ENCODE assay signal across 10 cellular contexts in genomic region chr20:24470031-24470781, GRCh38. TPM values are rescaled to one million over a fixed set of nuclear protein-coding genes. Genes with fewer than 3 reads are reported as not detected.
DNase-seq lines count a peak whose midpoint lies in the region; ATAC-seq and TF ChIP-seq lines count a peak whose summit lies in the region.
"Had no signal": no experiment of that assay in that cellular context is flagged by ENCODE, and none has a peak within 500 bp of the region (broad histone marks: within the 10 kb centered on the region; RNA-seq: fewer than 3 reads in every experiment).

No MANE protein-coding gene starts in this region.

- no peak overlapping the region for H2AFZ ChIP-seq in ACC112 (ENCODE audit: low read length, unreplicated experiment)
- no peak overlapping the region for H2AFZ ChIP-seq in fibroblast of lung (ENCODE audit: low read length)
- H2AFZ ChIP-seq in neural cell (ENCODE audit: low read depth, low read length), result no peak overlapping the region

- H3K4me2 ChIP-seq in fibroblast of lung (ENCODE audit: extremely low read depth, insufficient read depth, low read length), result no peak overlapping the region
- H3K4me2 ChIP-seq in neural cell (ENCODE audit: low read length), result peak overlapping the region; percentile 84

- TF ChIP-seq RAD21 in neural cell (conservative IDR thresholded peaks at IDR 0.05), result no peak

- no peaks in the 10 kb centered on the region for H3K36me3 ChIP-seq in ACC112 (ENCODE audit: insufficient read depth, low read length)
- H3K36me3 ChIP-seq in fibroblast of lung (ENCODE audit: control insufficient read depth, insufficient read depth, low read length), result no peaks in the 10 kb centered on the region
- H3K36me3 ChIP-seq in neural cell (ENCODE audit: insufficient read depth, low read length), result no peaks in the 10 kb centered on the region

- H3F3A ChIP-seq in neural cell (ENCODE audit: insufficient read depth, low read length, poor library complexity, severe bottlenecking), result no peaks in the 10 kb centered on the region

- peak; percentile 66 for DNase-seq in NCI-H345 (lab: John Stamatoyannopoulos, UW)
- DNase-seq in fibroblast of lung (ENCODE audit: low read depth in 2 of 2), result peak; percentile 14 to 22
- DNase-seq in activated CD4-positive, alpha-beta T cell treated with anti-CD3 and anti-CD28 coated beads for 48 hours, result no peak

- H3K27ac ChIP-seq in ACC112 (ENCODE audit: low read depth, low read length) (no peak overlapping the region), fibroblast of lung (ENCODE audit: insufficient read depth, low read length) (no peak overlapping the region), neural cell (ENCODE audit: low read length) (no peak overlapping the region)

- H3K9me3 ChIP-seq in fibroblast of lung (ENCODE audit: control insufficient read depth, insufficient read depth, low read depth, low read length) (no peaks in the 10 kb centered on the region), neural cell (ENCODE audit: low read length) (no peaks in the 10 kb centered on the region)

- H3K27me3 ChIP-seq in ACC112 (ENCODE audit: insufficient read depth, low read length) (peaks cover 87% of the 10 kb centered on the region), fibroblast of lung (ENCODE audit: control insufficient read depth, insufficient read depth, low read length) (peaks cover 32% of the 10 kb centered on the region), neural cell (ENCODE audit: insufficient read depth, low read depth, low read length) (peaks cover 50% of the 10 kb centered on the region)

- H3K4me3 ChIP-seq in ACC112 (ENCODE audit: low read depth, low read length), result peak overlapping the region; percentile 65
- H3K4me3 ChIP-seq in fibroblast of lung (replicated peaks in 1 of 4; ENCODE audit: control extremely low read depth in 1 of 4, insufficient read depth in 1 of 4, low read depth in 3 of 4, low read length in 4 of 4), result no peak overlapping the region
- peak overlapping the region; percentile 78 for H3K4me3 ChIP-seq in neural cell (ENCODE audit: low read length)

- H3K9ac ChIP-seq in fibroblast of lung (ENCODE audit: insufficient read depth, low read length), result no peak overlapping the region
- H3K9ac ChIP-seq in neural cell (ENCODE audit: low read length), result peak overlapping the region; percentile 38

- H3K79me2 ChIP-seq in ACC112 (ENCODE audit: control insufficient read depth, insufficient read depth, low read length, unreplicated experiment) (no peaks in the 10 kb centered on the region), fibroblast of lung (ENCODE audit: control insufficient read depth, insufficient read depth, low read length) (no peaks in the 10 kb centered on the region), neural cell (replicated peaks; ENCODE audit: insufficient read depth, low read length) (no peaks in the 10 kb centered on the region)

- no peaks in the 10 kb centered on the region for H3K4me1 ChIP-seq in ACC112 (ENCODE audit: control insufficient read depth, insufficient read depth, low read length, unreplicated experiment)
- no peaks in the 10 kb centered on the region for H3K4me1 ChIP-seq in fibroblast of lung (ENCODE audit: control insufficient read depth, extremely low read depth, insufficient read depth, low read length)

- H3K9me2 ChIP-seq in neural cell (ENCODE audit: insufficient read depth, low read length), result no peaks in the 10 kb centered on the region

- no peak for TF ChIP-seq EP300 in neural cell (conservative IDR thresholded peaks at IDR 0.05; ENCODE audit: poor library complexity, severe bottlenecking)

- TF ChIP-seq CTCF in fibroblast of lung (conservative IDR thresholded peaks at IDR 0.05 in 1 of 2, IDR thresholded peaks at IDR 0.05 in 1 of 2; ENCODE audit: low read depth in 1 of 2, low read length in 2 of 2), result no peak
- TF ChIP-seq CTCF in neural cell (IDR thresholded peaks at IDR 0.05; ENCODE audit: poor library complexity, severe bottlenecking), result no peak

- H4K20me1 ChIP-seq in fibroblast of lung (ENCODE audit: control insufficient read depth, extremely low read depth, insufficient read depth, low read length) (no peaks in the 10 kb centered on the region), neural cell (ENCODE audit: insufficient read depth) (no peaks in the 10 kb centered on the region)

- ATAC-seq in HG03196 (IDR thresholded peaks at IDR 0.05; ENCODE audit: unreplicated experiment) (no peak), HG02678 (IDR thresholded peaks at IDR 0.05; ENCODE audit: unreplicated experiment) (no peak), HG02840 (IDR thresholded peaks at IDR 0.05; ENCODE audit: low FRiP score, unreplicated experiment) (no peak)
- ATAC-seq: stimulated activated effector memory CD8-positive, alpha-beta T cell treated with anti-CD3 and anti-CD28 coated beads, Interleukin-12 subunit alpha, Interleukin-12 subunit beta, amount 100 ng/mL, for 72 hours had no signal

TF ChIP-seq in neural cell, 6 proteins besides CTCF, POLR2A, EP300 and RAD21:
- no peak for TF ChIP-seq POLR2AphosphoS5 (IDR thresholded peaks at IDR 0.05)
- TF ChIP-seq EZH2 (IDR thresholded peaks at IDR 0.05; ENCODE audit: borderline replicate concordance, insufficient read depth, low read length, poor library complexity, severe bottlenecking), result peak; percentile 23

RNA-seq across cellular contexts. Expression of gene SYNDIG1, which starts 0.8 kb away (rescaled TPM):
- 0.17 and 0.51 TPM in 2 replicates for total RNA-seq in fibroblast of lung
- polyA plus RNA-seq in fibroblast of lung (0.02 and 0.08 TPM in 2 replicates), neural cell (0.22 and 0.46 TPM in 2 replicates)
- 0.10 TPM in 1 of 2 replicates, not detected in the other for polyA plus RNA-seq in fibroblast of lung (2012)
- polyA minus RNA-seq in fibroblast of lung (ENCODE audit: low replicate concordance) (not detected in 2 replicates), neural cell (1.0 and 1.2 TPM in 2 replicates)
- total RNA-seq: T-helper 2 cell treated with Interferon-gamma antibody and Interleukin-4, amounts not matched to agents 100 ng/mL and 5 ng/mL, for 36 hours had no signal

Comparison
In these comparisons a context has a peak if more than half of its experiments do, and no peak if none do; other contexts are left out.
1. H3K4me3 ChIP-seq: peak in ACC112 (single experiment) and neural cell (single experiment); none in fibroblast of lung (0 of 4).